ENCODE assay signal across 8 cellular contexts in genomic region chr3:110314512-110315114, GRCh38.
DNase-seq lines count a peak whose midpoint lies in the region; ATAC-seq, FAIRE-seq and TF ChIP-seq lines count a peak whose summit lies in the region.

No MANE protein-coding gene starts in this region.

- POLR2A ChIA-PET in CD8-positive, alpha-beta memory T cell (lab: Charles Lee) = no interaction called here
- POLR2A ChIA-PET in activated CD8-positive, alpha-beta T cell treated with anti-CD3 and anti-CD28 coated beads for 36 hours (lab: Charles Lee) = no interaction called here
- POLR2A ChIA-PET in endothelial cell of umbilical vein (lab: Charles Lee) = no interaction called here

- CTCF ChIA-PET in CD8-positive, alpha-beta memory T cell (lab: Charles Lee) = interaction anchor here (0.6 to 2.2 kb wide), 17 partner anchors 8 to 1227 kb away, joined by 3 to 14 read pairs (median 3); no protein-coding TSS in a partner anchor
- CTCF ChIA-PET in activated CD8-positive, alpha-beta T cell treated with anti-CD3 and anti-CD28 coated beads for 36 hours (lab: Charles Lee) = interaction anchor here (0.6 to 2.9 kb wide), 32 partner anchors 9 to 1225 kb away, joined by 3 to 20 read pairs (median 4); no protein-coding TSS in a partner anchor
- CTCF ChIA-PET in endothelial cell of umbilical vein (lab: Charles Lee) = interaction anchor here (0.6 to 2.7 kb wide), 63 partner anchors 9 to 799 kb away, joined by 3 to 28 read pairs (median 4); no protein-coding TSS in a partner anchor

- no peaks in the 10 kb centered on the region for H3K9me1 ChIP-seq in endothelial cell of umbilical vein (replicated peaks; ENCODE audit: control insufficient read depth, extremely low read depth, insufficient read depth, low read length)

- H3K27me3 Mint-ChIP-seq in CD8-positive, alpha-beta memory T cell = peaks cover 0 to 2% of the 10 kb centered on the region in 2 donors
- H3K27me3 Mint-ChIP-seq in activated CD8-positive, alpha-beta T cell treated with anti-CD3 and anti-CD28 coated beads for 36 hours = peaks cover 3% of the 10 kb centered on the region
- peaks cover 0 to 3% (median 0%) of the 10 kb centered on the region in 3 donors for H3K27me3 Mint-ChIP-seq in naive B cell

- BruUV-seq in endothelial cell of umbilical vein (replicated peaks; lab: Mats Ljungman, UMichigan) = no TSS peak

- H2AFZ ChIP-seq in endothelial cell of umbilical vein (ENCODE audit: low read depth, low read length) = peak overlapping the region; percentile 87

- dilution Hi-C loops in endothelial cell of umbilical vein (cut with MboI; ENCODE audit: extremely low pct_ligation_motif_present, low sequenced_read_pairs) = no loop called here

- H3K9me3 ChIP-seq in CD8-positive, alpha-beta memory T cell (ENCODE audit: low read length) = no peaks in the 10 kb centered on the region
- H3K9me3 ChIP-seq in endothelial cell of umbilical vein (replicated peaks; ENCODE audit: control insufficient read depth, insufficient read depth, low read length) = no peaks in the 10 kb centered on the region

- H3K9me3 Mint-ChIP-seq in CD8-positive, alpha-beta memory T cell = no peaks in the 10 kb centered on the region
- H3K9me3 Mint-ChIP-seq in activated CD8-positive, alpha-beta T cell treated with anti-CD3 and anti-CD28 coated beads for 36 hours = no peaks in the 10 kb centered on the region
- no peaks in the 10 kb centered on the region for H3K9me3 Mint-ChIP-seq in naive B cell

- H3K79me2 ChIP-seq in endothelial cell of umbilical vein (ENCODE audit: control insufficient read depth, insufficient read depth, low read length) = no peaks in the 10 kb centered on the region

- peak; percentile 64 for FAIRE-seq in endothelial cell of umbilical vein (lab: Jason Lieb, UNC)

- intact Hi-C loops in activated CD8-positive, alpha-beta T cell treated with anti-CD3 and anti-CD28 coated beads for 36 hours (cut with micrococcal nuclease) = loop anchor here (2.0 to 10.0 kb wide), 2 partner anchors 582 to 780 kb away; no protein-coding TSS in a partner anchor
- intact Hi-C loops in endothelial cell of umbilical vein (cut with micrococcal nuclease) = loop anchor here (2.0 to 5.0 kb wide), 2 partner anchors 100 to 208 kb away; no protein-coding TSS in a partner anchor

- DNase-seq in CD8-positive, alpha-beta memory T cell = peak; percentile 10 to 72 (median 46)
- DNase-seq in NCI-H526 (lab: John Stamatoyannopoulos, UW) = peak; percentile 17 to 75
- peak; percentile 66 for DNase-seq in activated CD8-positive, alpha-beta T cell treated with anti-CD3 and anti-CD28 coated beads for 36 hours
- DNase-seq in endothelial cell of umbilical vein (ENCODE audit: low read depth, low spot score) = peak; percentile 56
- DNase-seq in naive B cell = peak; percentile 24
- peak; percentile 48 for DNase-seq in stimulated activated naive CD8-positive, alpha-beta T cell treated with anti-CD3 and anti-CD28 coated beads, Interleukin-15, Interleukin-2, amounts not matched to agents 100 U/mL and 50 U/mL, for 24 hours

- no peak overlapping the region for H3K4me2 ChIP-seq in endothelial cell of umbilical vein (ENCODE audit: insufficient read depth, low read length)

- no peaks in the 10 kb centered on the region for H3K36me3 Mint-ChIP-seq in CD8-positive, alpha-beta memory T cell
- H3K36me3 Mint-ChIP-seq in activated CD8-positive, alpha-beta T cell treated with anti-CD3 and anti-CD28 coated beads for 36 hours (ENCODE audit: low read depth) = no peaks in the 10 kb centered on the region
- H3K36me3 Mint-ChIP-seq in naive B cell = no peaks in the 10 kb centered on the region

- H3K27ac ChIP-seq in CD8-positive, alpha-beta memory T cell (ENCODE audit: low read depth, low read length) = no peak overlapping the region
- H3K27ac ChIP-seq in endothelial cell of umbilical vein (ENCODE audit: insufficient read depth, low read depth, low read length) = no peak overlapping the region

- no peak overlapping the region for H3K4me3 Mint-ChIP-seq in CD8-positive, alpha-beta memory T cell
- H3K4me3 Mint-ChIP-seq in activated CD8-positive, alpha-beta T cell treated with anti-CD3 and anti-CD28 coated beads for 36 hours = no peak overlapping the region
- no peak overlapping the region for H3K4me3 Mint-ChIP-seq in naive B cell

- H3K4me1 ChIP-seq in CD8-positive, alpha-beta memory T cell (ENCODE audit: insufficient read depth, low read length) = no peaks in the 10 kb centered on the region
- peaks cover 12% of the 10 kb centered on the region for H3K4me1 ChIP-seq in endothelial cell of umbilical vein (ENCODE audit: control insufficient read depth, extremely low read depth, insufficient read depth, low read length)

- TF ChIP-seq POLR2A in endothelial cell of umbilical vein (IDR thresholded peaks at IDR 0.05; ENCODE audit: low read depth, low read length) = no peak

- H3K4me3 ChIP-seq in CD8-positive, alpha-beta memory T cell (ENCODE audit: low read length) = no peak overlapping the region
- no peak overlapping the region for H3K4me3 ChIP-seq in endothelial cell of umbilical vein (replicated peaks in 1 of 3; ENCODE audit: insufficient read depth in 1 of 3, low read depth in 1 of 3, low read length in 3 of 3)

- peak; percentile 77 for ATAC-seq in GM19324 (IDR thresholded peaks at IDR 0.05; ENCODE audit: low FRiP score, unreplicated experiment)
- peak; percentile 95 for ATAC-seq in HG03342 (IDR thresholded peaks at IDR 0.05; ENCODE audit: unreplicated experiment)
- peak; percentile 80 for ATAC-seq in activated CD8-positive, alpha-beta T cell treated with anti-CD3 and anti-CD28 coated beads for 36 hours
- ATAC-seq in naive B cell (ENCODE audit: low read depth in 2 of 2) = peak; percentile 37 to 63
- ATAC-seq in stimulated activated naive CD8-positive, alpha-beta T cell treated with anti-CD3 and anti-CD28 coated beads, Interleukin-15, Interleukin-2, amounts not matched to agents 100 U/mL and 50 U/mL, for 24 hours = peak; percentile 57

- no peaks in the 10 kb centered on the region for H3K27me3 ChIP-seq in CD8-positive, alpha-beta memory T cell (ENCODE audit: insufficient read depth, low read length, poor library complexity, severe bottlenecking)
- no peaks in the 10 kb centered on the region for H3K27me3 ChIP-seq in endothelial cell of umbilical vein (ENCODE audit: control insufficient read depth in 2 of 2, insufficient read depth in 2 of 2, low read length in 2 of 2)

- H3K4me1 Mint-ChIP-seq in CD8-positive, alpha-beta memory T cell = peaks cover 5 to 7% (median 6%) of the 10 kb centered on the region in 3 donors
- peaks cover 5% of the 10 kb centered on the region for H3K4me1 Mint-ChIP-seq in activated CD8-positive, alpha-beta T cell treated with anti-CD3 and anti-CD28 coated beads for 36 hours (ENCODE audit: low read depth)
- no peaks in the 10 kb centered on the region for H3K4me1 Mint-ChIP-seq in naive B cell

- H3K36me3 ChIP-seq in CD8-positive, alpha-beta memory T cell (ENCODE audit: insufficient read depth, low read length) = no peaks in the 10 kb centered on the region
- H3K36me3 ChIP-seq in endothelial cell of umbilical vein (ENCODE audit: control insufficient read depth in 2 of 2, extremely low read depth in 1 of 2, insufficient read depth in 2 of 2, low read length in 2 of 2) = no peaks in the 10 kb centered on the region

- no peaks in the 10 kb centered on the region for H4K20me1 ChIP-seq in endothelial cell of umbilical vein (replicated peaks; ENCODE audit: control insufficient read depth, extremely low read depth, insufficient read depth, low read length)

- peak overlapping the region in 1 of 8 donors; percentile 9 for H3K27ac Mint-ChIP-seq in CD8-positive, alpha-beta memory T cell
- H3K27ac Mint-ChIP-seq in activated CD8-positive, alpha-beta T cell treated with anti-CD3 and anti-CD28 coated beads for 36 hours = no peak overlapping the region
- no peak overlapping the region for H3K27ac Mint-ChIP-seq in naive B cell

- H3K9ac ChIP-seq in endothelial cell of umbilical vein (replicated peaks; ENCODE audit: extremely low read depth, insufficient read depth, low read length) = no peak overlapping the region

- peak; percentile 81 for TF ChIP-seq CTCF in activated CD8-positive, alpha-beta T cell treated with anti-CD3 and anti-CD28 coated beads for 36 hours (IDR thresholded peaks at IDR 0.05)
- TF ChIP-seq CTCF in endothelial cell of umbilical vein (IDR thresholded peaks at IDR 0.05; ENCODE audit: extremely low read depth in 1 of 2, insufficient read depth in 1 of 2, low read depth in 1 of 2, low read length in 2 of 2) = peak; percentile 67 to 80

TF ChIP-seq in endothelial cell of umbilical vein, 7 proteins besides CTCF, POLR2A, EP300 and RAD21:
- TF ChIP-seq EZH2 (IDR thresholded peaks at IDR 0.05; ENCODE audit: borderline replicate concordance, low read depth, low read length, severe bottlenecking) = no peak
- TF ChIP-seq MYC (IDR thresholded peaks at IDR 0.05; ENCODE audit: low read depth, low read length) = no peak
- TF ChIP-seq MAX (IDR thresholded peaks at IDR 0.05; ENCODE audit: insufficient read depth, insufficient read length) = no peak
- TF ChIP-seq GATA2 (IDR thresholded peaks at IDR 0.05; ENCODE audit: insufficient read depth, insufficient read length, low read depth, low read length) = no peak
- TF ChIP-seq FOS (IDR thresholded peaks at IDR 0.05; ENCODE audit: borderline replicate concordance, insufficient read depth, low read length) = no peak
- no peak for TF ChIP-seq JUN (IDR thresholded peaks at IDR 0.05; ENCODE audit: borderline replicate concordance, insufficient read depth, insufficient read length, low read depth)
TF ChIP-seq in endothelial cell of umbilical vein: peak in this region for 0.
